ENCODE assay signal across 22 cellular contexts in the genomic region with DNA sequence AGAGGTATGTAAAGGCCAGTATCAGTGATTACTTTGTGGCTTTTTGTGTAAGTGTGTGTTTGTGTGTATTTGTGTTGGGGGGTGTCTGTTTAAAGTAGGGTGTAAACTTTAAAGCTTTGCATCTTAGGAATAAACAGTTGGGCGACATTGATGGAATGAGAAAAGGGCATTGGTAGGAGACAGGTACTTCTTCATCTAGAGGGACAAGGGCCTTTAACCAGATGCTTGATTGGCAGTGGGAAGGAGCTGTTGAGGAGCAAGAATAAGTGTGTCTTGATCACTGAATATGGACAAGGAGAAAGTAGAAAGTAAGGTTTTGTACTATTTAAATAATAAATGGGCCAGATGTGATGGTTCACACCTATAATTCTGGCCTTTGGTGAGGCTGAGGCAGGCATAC. TPM values are rescaled to one million over a fixed set of nuclear protein-coding genes. Genes with fewer than 3 reads are reported as not detected.
DNase-seq lines count a peak whose midpoint lies in the region; ATAC-seq, FAIRE-seq and TF ChIP-seq lines count a peak whose summit lies in the region.
"Had no signal": no experiment of that assay in that cellular context is flagged by ENCODE, and none has a peak within 500 bp of the region (broad histone marks: within the 10 kb centered on the region; RNA-seq: fewer than 3 reads in every experiment).

No MANE protein-coding gene starts in this region.

- no peak for DNase-seq in GM12891 (ENCODE audit: insufficient read length, low spot score)
- no peak for DNase-seq in HEK293T (ENCODE audit: extremely low spot score)
- peak; percentile 62 for DNase-seq in OCI-M1 (lab: John Stamatoyannopoulos, UW)
- no peak for DNase-seq in glutamatergic neuron
- DNase-seq in UCSD-AML1 (lab: John Stamatoyannopoulos, UW; ENCODE audit: unreplicated experiment), result no peak
- DNase-seq in stimulated activated CD4-positive, alpha-beta T cell treated with anti-CD3 and anti-CD28 coated beads, Interleukin-4, amount 100 ng/mL, for 1 hour, result no peak
- DNase-seq in AG20443 (ENCODE audit: low spot score), result no peak
- DNase-seq: C1 segment of cervical spinal cord; Caco-2; CD4-positive, alpha-beta memory T cell; Kasumi-1; NCI-H2029; NCI-H446; NCI-H524 treated with DMSO at 0.1 percent for 48 hours; SHP77 treated with DMSO at 0.1 percent for 48 hours; T-helper 1 cell had no signal

- CTCF ChIA-PET in HEK293T (lab: Yijun Ruan, JAX), result interaction anchor here (0.7 kb wide), 1 partner anchor 64 kb away, joined by 3 read pairs; no protein-coding TSS in a partner anchor

- peaks cover 7% of the 10 kb centered on the region for H3K4me1 Mint-ChIP-seq in glutamatergic neuron (ENCODE audit: low read depth, unreplicated experiment)

- H3K9me3 Mint-ChIP-seq in glutamatergic neuron (ENCODE audit: unreplicated experiment), result no peaks in the 10 kb centered on the region
- H3K9me3 Mint-ChIP-seq: CD4-positive, alpha-beta memory T cell; IgD-negative memory B cell had no signal

- ATAC-seq in HG02642 (IDR thresholded peaks at IDR 0.05; ENCODE audit: poor library complexity, unreplicated experiment), result no peak
- ATAC-seq: Panc1 had no signal

- POLR2A ChIA-PET in HEK293T (lab: Yijun Ruan, JAX), result no interaction called here

- no peaks in the 10 kb centered on the region for H3K36me3 Mint-ChIP-seq in glutamatergic neuron (ENCODE audit: unreplicated experiment)
- H3K36me3 Mint-ChIP-seq: CD4-positive, alpha-beta memory T cell had no signal

- H3K4me3 Mint-ChIP-seq in glutamatergic neuron (ENCODE audit: unreplicated experiment), result no peak overlapping the region
- H3K4me3 Mint-ChIP-seq: CD4-positive, alpha-beta memory T cell; IgD-negative memory B cell had no signal

- no peak for TF ChIP-seq POLR2A in GM12891 (IDR thresholded peaks at IDR 0.05; ENCODE audit: low read depth, low read length)

- peak; percentile 35 for FAIRE-seq in GM12891 (lab: Jason Lieb, UNC)
- FAIRE-seq: A204.1, G401.6, H54 had no signal

- H3K27me3 Mint-ChIP-seq in glutamatergic neuron (ENCODE audit: unreplicated experiment), result no peaks in the 10 kb centered on the region
- H3K27me3 Mint-ChIP-seq: CD4-positive, alpha-beta memory T cell had no signal

- H3K27ac Mint-ChIP-seq in glutamatergic neuron (ENCODE audit: unreplicated experiment), result peak overlapping the region; percentile 41
- H3K27ac Mint-ChIP-seq: IgD-negative memory B cell had no signal

- TF ChIP-seq CTCF in glutamatergic neuron (IDR thresholded peaks at IDR 0.05; ENCODE audit: partially characterized antibody, unreplicated experiment), result no peak

TF ChIP-seq in GM12891, 5 proteins besides CTCF, POLR2A, EP300 and RAD21:
- no peak for TF ChIP-seq PAX5 (IDR thresholded peaks at IDR 0.05; ENCODE audit: insufficient read depth, low read length, severe bottlenecking)
- no peak for TF ChIP-seq POU2F2 (IDR thresholded peaks at IDR 0.05; ENCODE audit: low read depth, low read length)
- no peak for TF ChIP-seq POLR2AphosphoS5 (IDR thresholded peaks at IDR 0.05; ENCODE audit: low read depth, low read length)

TF ChIP-seq in HEK293T, 16 proteins besides CTCF, POLR2A, EP300 and RAD21:
- TF ChIP-seq ZNF384 (IDR thresholded peaks at IDR 0.05) (no peak), PKNOX1 (IDR thresholded peaks at IDR 0.05) (peak; percentile 33; the same call in 1 of the 2 replicates)

RNA-seq across cellular contexts. Expression of gene RAPGEF2, which starts 48.8 kb away (rescaled TPM):
- polyA plus RNA-seq in GM12891 (2012; ENCODE audit: low read depth, missing spikeins), result 13.2 TPM
- total RNA-seq in glutamatergic neuron (ENCODE audit: unreplicated experiment), result 58.4 TPM
